ENCODE assay signal across 8 cellular contexts in the genomic region with DNA sequence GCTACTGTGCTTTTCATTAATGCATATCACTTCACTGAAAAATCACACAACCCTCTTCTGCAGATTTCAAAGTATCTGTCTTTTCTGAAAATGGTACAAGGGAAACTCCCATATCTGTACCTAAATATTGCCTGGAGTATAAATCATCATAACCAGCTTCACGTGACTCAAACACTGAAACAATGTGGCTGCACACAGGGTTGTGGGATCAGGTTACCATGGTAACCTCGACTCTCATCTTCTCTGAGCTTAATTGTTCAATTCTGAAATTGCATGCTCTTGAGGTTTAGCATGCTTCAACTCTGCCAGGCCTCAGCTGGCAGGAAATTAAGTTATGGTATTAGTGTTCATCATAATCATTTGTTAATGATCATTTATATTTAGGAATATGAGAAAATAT.
DNase-seq lines count a peak whose midpoint lies in the region; ATAC-seq and TF ChIP-seq lines count a peak whose summit lies in the region.

No MANE protein-coding gene starts in this region.

- H3K27me3 Mint-ChIP-seq in activated naive CD4-positive, alpha-beta T cell treated with anti-CD3 and anti-CD28 coated beads, Interleukin-2, amount 50 U/mL, for 24 hours = no peaks in the 10 kb centered on the region
- H3K27me3 Mint-ChIP-seq in stimulated activated naive CD8-positive, alpha-beta T cell treated with anti-CD3 and anti-CD28 coated beads, Interleukin-15, amount 100 ng/mL, for 72 hours = no peaks in the 10 kb centered on the region
- H3K27me3 Mint-ChIP-seq in endothelial cell (ENCODE audit: unreplicated experiment) = no peaks in the 10 kb centered on the region

- H3K27ac ChIP-seq in KMS-11 = peak overlapping the region; percentile 37

- no peak overlapping the region for H3K4me3 ChIP-seq in KMS-11 (IDR thresholded peaks at IDR 0.05; ENCODE audit: insufficient read depth, low read depth, low read length)

- peak; percentile 48 for DNase-seq in COLO829 (ENCODE audit: low spot score)
- peak; percentile 51 to 76 for DNase-seq in stimulated activated naive CD8-positive, alpha-beta T cell treated with anti-CD3 and anti-CD28 coated beads, Interleukin-15, amount 100 ng/mL, for 72 hours
- DNase-seq in endothelial cell (ENCODE audit: low spot score) = no peak
- no peak for DNase-seq in occipital lobe (lab: John Stamatoyannopoulos, UW)
- DNase-seq in superior temporal gyrus (ENCODE audit: extremely low spot score) = no peak

- H3K4me3 Mint-ChIP-seq in activated naive CD4-positive, alpha-beta T cell treated with anti-CD3 and anti-CD28 coated beads, Interleukin-2, amount 50 U/mL, for 24 hours = no peak overlapping the region
- H3K4me3 Mint-ChIP-seq in stimulated activated naive CD8-positive, alpha-beta T cell treated with anti-CD3 and anti-CD28 coated beads, Interleukin-15, amount 100 ng/mL, for 72 hours = no peak overlapping the region
- no peak overlapping the region for H3K4me3 Mint-ChIP-seq in endothelial cell (ENCODE audit: unreplicated experiment)

- H3K9me3 Mint-ChIP-seq in activated naive CD4-positive, alpha-beta T cell treated with anti-CD3 and anti-CD28 coated beads, Interleukin-2, amount 50 U/mL, for 24 hours = no peaks in the 10 kb centered on the region
- no peaks in the 10 kb centered on the region for H3K9me3 Mint-ChIP-seq in stimulated activated naive CD8-positive, alpha-beta T cell treated with anti-CD3 and anti-CD28 coated beads, Interleukin-15, amount 100 ng/mL, for 72 hours
- no peaks in the 10 kb centered on the region for H3K9me3 Mint-ChIP-seq in endothelial cell (ENCODE audit: unreplicated experiment)

- peak overlapping the region; percentile 57 for H3K4me2 ChIP-seq in KMS-11

- no peaks in the 10 kb centered on the region for H3K79me2 ChIP-seq in KMS-11 (ENCODE audit: insufficient read depth, low read depth)

- H4K20me1 ChIP-seq in KMS-11 (ENCODE audit: insufficient read depth) = no peaks in the 10 kb centered on the region

- TF ChIP-seq CTCF in KMS-11 (conservative IDR thresholded peaks at IDR 0.05; ENCODE audit: low read depth, low read length) (no peak), endothelial cell (IDR thresholded peaks at IDR 0.05; ENCODE audit: unreplicated experiment) (no peak)

- H3K27me3 ChIP-seq in KMS-11 (ENCODE audit: insufficient read depth, low read depth) = no peaks in the 10 kb centered on the region

- peaks cover 31% of the 10 kb centered on the region for H3K4me1 ChIP-seq in KMS-11 (ENCODE audit: low read depth, poor library complexity, severe bottlenecking)

- peak; percentile 75 for ATAC-seq in GM19395 (IDR thresholded peaks at IDR 0.05; ENCODE audit: unreplicated experiment)
- peak; percentile 95 for ATAC-seq in stimulated activated naive CD8-positive, alpha-beta T cell treated with anti-CD3 and anti-CD28 coated beads, Interleukin-15, amount 100 ng/mL, for 72 hours

- H3K36me3 Mint-ChIP-seq in activated naive CD4-positive, alpha-beta T cell treated with anti-CD3 and anti-CD28 coated beads, Interleukin-2, amount 50 U/mL, for 24 hours = no peaks in the 10 kb centered on the region
- H3K36me3 Mint-ChIP-seq in endothelial cell (ENCODE audit: low read depth, unreplicated experiment) = no peaks in the 10 kb centered on the region

- H3K4me1 Mint-ChIP-seq in activated naive CD4-positive, alpha-beta T cell treated with anti-CD3 and anti-CD28 coated beads, Interleukin-2, amount 50 U/mL, for 24 hours = peaks cover 20% of the 10 kb centered on the region
- H3K4me1 Mint-ChIP-seq in stimulated activated naive CD8-positive, alpha-beta T cell treated with anti-CD3 and anti-CD28 coated beads, Interleukin-15, amount 100 ng/mL, for 72 hours = peaks cover 38% of the 10 kb centered on the region
- no peaks in the 10 kb centered on the region for H3K4me1 Mint-ChIP-seq in endothelial cell (ENCODE audit: unreplicated experiment)

- peak overlapping the region; percentile 38 for H3K27ac Mint-ChIP-seq in activated naive CD4-positive, alpha-beta T cell treated with anti-CD3 and anti-CD28 coated beads, Interleukin-2, amount 50 U/mL, for 24 hours
- peak overlapping the region in 1 of 2 donors; percentile 30 for H3K27ac Mint-ChIP-seq in stimulated activated naive CD8-positive, alpha-beta T cell treated with anti-CD3 and anti-CD28 coated beads, Interleukin-15, amount 100 ng/mL, for 72 hours
- H3K27ac Mint-ChIP-seq in endothelial cell (ENCODE audit: unreplicated experiment) = no peak overlapping the region

- H2AFZ ChIP-seq in KMS-11 (ENCODE audit: low read depth) = peak overlapping the region; percentile 12; the same call in 1 of the 2 replicates

- H3K36me3 ChIP-seq in KMS-11 (ENCODE audit: insufficient read depth) = no peaks in the 10 kb centered on the region

- no peak overlapping the region for H3K9ac ChIP-seq in KMS-11

Comparison
In these comparisons a context has a peak if more than half of its experiments do, and no peak if none do; other contexts are left out.
1. DNase-seq: peak in COLO829 (single experiment) and stimulated activated naive CD8-positive, alpha-beta T cell treated with anti-CD3 and anti-CD28 coated beads, Interleukin-15, amount 100 ng/mL, for 72 hours (2 of 2); none in endothelial cell (single experiment), occipital lobe (single experiment) and superior temporal gyrus (single experiment).